ENCODE assay signal across 1 cellular context in the genomic region with DNA sequence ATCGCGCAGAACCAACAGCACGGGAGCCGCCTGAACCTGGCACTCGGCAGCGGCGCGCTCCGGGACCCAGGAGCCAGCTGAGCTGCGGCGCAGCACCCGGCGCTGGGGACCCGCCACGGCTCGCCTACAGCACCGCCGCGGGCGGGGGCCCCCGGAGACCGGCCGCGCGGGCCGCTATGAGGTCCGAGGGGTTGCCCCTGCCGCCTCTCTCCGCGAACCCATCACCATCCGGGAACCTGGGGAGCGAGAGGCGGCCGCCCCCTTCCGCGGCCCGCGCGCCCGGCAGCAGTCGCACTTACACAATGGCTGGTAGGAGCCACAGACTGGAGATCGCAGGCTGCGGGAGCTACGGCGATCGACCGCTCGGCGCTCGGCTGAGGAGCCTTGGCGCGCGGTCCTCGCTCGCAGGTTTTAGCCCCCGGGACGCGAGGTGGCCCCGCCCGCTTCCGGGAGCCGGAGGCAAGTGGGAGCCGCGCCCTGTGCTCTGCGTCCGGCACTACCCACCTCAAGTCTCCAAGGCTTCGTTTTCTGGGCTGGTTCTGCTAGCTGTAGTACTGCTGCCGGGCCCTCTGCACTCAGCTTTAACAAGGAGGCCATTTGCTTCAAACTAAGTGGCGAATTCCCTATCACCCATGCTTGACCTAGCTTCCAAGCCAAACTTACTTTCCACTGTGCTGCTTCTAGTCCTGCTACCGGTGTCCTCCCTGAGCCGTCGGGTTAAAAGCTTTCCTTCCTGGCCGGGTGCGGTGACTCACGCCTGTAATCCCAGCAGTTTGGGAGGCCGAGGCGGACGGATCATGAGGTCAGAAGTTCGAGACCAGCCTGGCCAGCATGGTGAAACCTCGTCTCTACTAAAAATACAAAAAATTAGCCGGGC.
A peak's percentile ranks its signal among the peaks of the same experiment; 100 is the strongest.
TF ChIP-seq lines count a peak whose summit lies in the region.

TSS of gene TPK1 (minus strand) at position 386 of the 877 bp plus-strand sequence. CDS start 451 bp downstream, outside the sequence.

TF ChIP-seq in WTC11, 78 proteins besides CTCF, POLR2A, EP300 and RAD21 (continued from another document and continues in another):
- TF ChIP-seq E2F4 (CRISPR knock-in tag; IDR thresholded peaks at IDR 0.05; ENCODE audit: borderline replicate concordance, low read depth), result 0 out of 2 replicates have a peak, but pooled peaks have one; percentile 34
- no peak for TF ChIP-seq ZNF416 (CRISPR knock-in tag; IDR thresholded peaks at IDR 0.05)
- no peak for TF ChIP-seq GTF2I (CRISPR knock-in tag; conservative IDR thresholded peaks at IDR 0.05)
- TF ChIP-seq FOXP4 (CRISPR knock-in tag; IDR thresholded peaks at IDR 0.05), result peak; percentile 70
- TF ChIP-seq ZNF121 (CRISPR knock-in tag; IDR thresholded peaks at IDR 0.05), result no peak
- no peak for TF ChIP-seq PRRX2 (CRISPR knock-in tag; IDR thresholded peaks at IDR 0.05)
- TF ChIP-seq USF1 (CRISPR knock-in tag; IDR thresholded peaks at IDR 0.05), result peak; percentile 45; the same call in 1 of the 2 replicates
- no peak for TF ChIP-seq NR3C1 (CRISPR knock-in tag; conservative IDR thresholded peaks at IDR 0.05; ENCODE audit: low read depth)
- TF ChIP-seq JAZF1 (CRISPR knock-in tag; IDR thresholded peaks at IDR 0.05), result no peak
- no peak for TF ChIP-seq ZNF425 (CRISPR knock-in tag; conservative IDR thresholded peaks at IDR 0.05)
- TF ChIP-seq, protein P1, sequence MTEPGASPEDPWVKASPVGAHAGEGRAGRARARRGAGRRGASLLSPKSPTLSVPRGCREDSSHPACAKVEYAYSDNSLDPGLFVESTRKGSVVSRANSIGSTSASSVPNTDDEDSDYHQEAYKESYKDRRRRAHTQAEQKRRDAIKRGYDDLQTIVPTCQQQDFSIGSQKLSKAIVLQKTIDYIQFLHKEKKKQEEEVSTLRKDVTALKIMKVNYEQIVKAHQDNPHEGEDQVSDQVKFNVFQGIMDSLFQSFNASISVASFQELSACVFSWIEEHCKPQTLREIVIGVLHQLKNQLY (CRISPR knock-in tag; IDR thresholded peaks at IDR 0.05), result no peak
- TF ChIP-seq NFYB (CRISPR knock-in tag; conservative IDR thresholded peaks at IDR 0.05; ENCODE audit: low read depth), result no peak
- TF ChIP-seq MXD4 (CRISPR knock-in tag; IDR thresholded peaks at IDR 0.05; ENCODE audit: borderline replicate concordance), result no peak
- no peak for TF ChIP-seq SMAD4 (CRISPR knock-in tag; IDR thresholded peaks at IDR 0.05)
- TF ChIP-seq AR (CRISPR knock-in tag; IDR thresholded peaks at IDR 0.05), result no peak
- no peak for TF ChIP-seq TCF7 (CRISPR knock-in tag; IDR thresholded peaks at IDR 0.05; ENCODE audit: low read depth)
- 0 out of 2 replicates have a peak, but pooled peaks have one; percentile 86 for TF ChIP-seq KAT7 (CRISPR knock-in tag; IDR thresholded peaks at IDR 0.05; ENCODE audit: borderline replicate concordance)
- no peak for TF ChIP-seq ZNF219 (CRISPR knock-in tag; IDR thresholded peaks at IDR 0.05; ENCODE audit: borderline replicate concordance)
- peak; percentile 78 for TF ChIP-seq E2F5 (CRISPR knock-in tag; IDR thresholded peaks at IDR 0.05)
- TF ChIP-seq ZNF263 (CRISPR knock-in tag; IDR thresholded peaks at IDR 0.05; ENCODE audit: low read depth), result no peak
- no peak for TF ChIP-seq EMX1 (CRISPR knock-in tag; IDR thresholded peaks at IDR 0.05)
- TF ChIP-seq TEAD4 (CRISPR knock-in tag; IDR thresholded peaks at IDR 0.05), result no peak
- TF ChIP-seq, protein P2, sequence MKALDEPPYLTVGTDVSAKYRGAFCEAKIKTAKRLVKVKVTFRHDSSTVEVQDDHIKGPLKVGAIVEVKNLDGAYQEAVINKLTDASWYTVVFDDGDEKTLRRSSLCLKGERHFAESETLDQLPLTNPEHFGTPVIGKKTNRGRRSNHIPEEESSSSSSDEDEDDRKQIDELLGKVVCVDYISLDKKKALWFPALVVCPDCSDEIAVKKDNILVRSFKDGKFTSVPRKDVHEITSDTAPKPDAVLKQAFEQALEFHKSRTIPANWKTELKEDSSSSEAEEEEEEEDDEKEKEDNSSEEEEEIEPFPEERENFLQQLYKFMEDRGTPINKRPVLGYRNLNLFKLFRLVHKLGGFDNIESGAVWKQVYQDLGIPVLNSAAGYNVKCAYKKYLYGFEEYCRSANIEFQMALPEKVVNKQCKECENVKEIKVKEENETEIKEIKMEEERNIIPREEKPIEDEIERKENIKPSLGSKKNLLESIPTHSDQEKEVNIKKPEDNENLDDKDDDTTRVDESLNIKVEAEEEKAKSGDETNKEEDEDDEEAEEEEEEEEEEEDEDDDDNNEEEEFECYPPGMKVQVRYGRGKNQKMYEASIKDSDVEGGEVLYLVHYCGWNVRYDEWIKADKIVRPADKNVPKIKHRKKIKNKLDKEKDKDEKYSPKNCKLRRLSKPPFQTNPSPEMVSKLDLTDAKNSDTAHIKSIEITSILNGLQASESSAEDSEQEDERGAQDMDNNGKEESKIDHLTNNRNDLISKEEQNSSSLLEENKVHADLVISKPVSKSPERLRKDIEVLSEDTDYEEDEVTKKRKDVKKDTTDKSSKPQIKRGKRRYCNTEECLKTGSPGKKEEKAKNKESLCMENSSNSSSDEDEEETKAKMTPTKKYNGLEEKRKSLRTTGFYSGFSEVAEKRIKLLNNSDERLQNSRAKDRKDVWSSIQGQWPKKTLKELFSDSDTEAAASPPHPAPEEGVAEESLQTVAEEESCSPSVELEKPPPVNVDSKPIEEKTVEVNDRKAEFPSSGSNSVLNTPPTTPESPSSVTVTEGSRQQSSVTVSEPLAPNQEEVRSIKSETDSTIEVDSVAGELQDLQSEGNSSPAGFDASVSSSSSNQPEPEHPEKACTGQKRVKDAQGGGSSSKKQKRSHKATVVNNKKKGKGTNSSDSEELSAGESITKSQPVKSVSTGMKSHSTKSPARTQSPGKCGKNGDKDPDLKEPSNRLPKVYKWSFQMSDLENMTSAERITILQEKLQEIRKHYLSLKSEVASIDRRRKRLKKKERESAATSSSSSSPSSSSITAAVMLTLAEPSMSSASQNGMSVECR (CRISPR knock-in tag; IDR thresholded peaks at IDR 0.05; ENCODE audit: borderline replicate concordance), result peak; percentile 85; the same call in 1 of the 2 replicates
- no peak for TF ChIP-seq ZMAT4 (CRISPR knock-in tag; IDR thresholded peaks at IDR 0.05)
- 0 out of 2 replicates have a peak, but pooled peaks have one; percentile 17 for TF ChIP-seq ZNF281 (CRISPR knock-in tag; IDR thresholded peaks at IDR 0.05)
- TF ChIP-seq ESRRA (CRISPR knock-in tag; IDR thresholded peaks at IDR 0.05; ENCODE audit: borderline replicate concordance), result 0 out of 2 replicates have a peak, but pooled peaks have one; percentile 13
- TF ChIP-seq, protein P3, sequence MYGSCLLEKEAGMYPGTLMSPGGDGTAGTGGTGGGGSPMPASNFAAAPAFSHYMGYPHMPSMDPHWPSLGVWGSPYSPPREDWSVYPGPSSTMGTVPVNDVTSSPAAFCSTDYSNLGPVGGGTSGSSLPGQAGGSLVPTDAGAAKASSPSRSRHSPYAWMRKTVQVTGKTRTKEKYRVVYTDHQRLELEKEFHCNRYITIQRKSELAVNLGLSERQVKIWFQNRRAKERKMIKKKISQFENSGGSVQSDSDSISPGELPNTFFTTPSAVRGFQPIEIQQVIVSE (CRISPR knock-in tag; IDR thresholded peaks at IDR 0.05; ENCODE audit: borderline replicate concordance), result no peak
- TF ChIP-seq ZNF138 (CRISPR knock-in tag; conservative IDR thresholded peaks at IDR 0.05), result no peak
- TF ChIP-seq SOX15 (CRISPR knock-in tag; IDR thresholded peaks at IDR 0.05), result no peak
